Comparison of ENCODE assay signal across 14 cellular contexts in genomic region chr16:85638248-85638647, GRCh38.
"Had no signal": no experiment of that assay in that cellular context is flagged by ENCODE, and none has a peak within 500 bp of the region (broad histone marks: within the 10 kb centered on the region; RNA-seq: fewer than 3 reads in every experiment).

No MANE protein-coding gene starts in this region.

- H3K4me3 Mint-ChIP-seq: activated CD8-positive, alpha-beta T cell treated with anti-CD3 and anti-CD28 coated beads, Interleukin-2, amount 10 ng/mL, durations not matched to agents 7 days and 5 days; dendritic cell treated with granulocyte-macrophage colony-stimulating factor and Interleukin-4, amounts not matched to agents 40 ng/mL and 50 ng/mL, for 4 days; natural killer cell treated with Interleukin-12 subunit alpha and Interleukin-12 subunit beta and Interleukin-15 and Interleukin-18, amount 100 ng/mL, for 72 hours had no signal

- DNase-seq: activated CD4-positive, alpha-beta T cell treated with anti-CD3 and anti-CD28 coated beads for 48 hours; activated CD8-positive, alpha-beta memory T cell treated with anti-CD3 and anti-CD28 coated beads, Interleukin-2, amount 50 U/mL, for 48 hours; activated CD8-positive, alpha-beta T cell treated with anti-CD3 and anti-CD28 coated beads, Interleukin-2, amount 10 ng/mL, durations not matched to agents 7 days and 5 days; activated naive CD4-positive, alpha-beta T cell treated with Interleukin-2 at 50 U/mL for 16 hours; cerebellar nuclear complex; mesenchymal stem cell; SW 1271; T1000; trophoblast cell; WERI-Rb-1 had no signal

- H3K27me3 Mint-ChIP-seq: dendritic cell treated with granulocyte-macrophage colony-stimulating factor and Interleukin-4, amounts not matched to agents 40 ng/mL and 50 ng/mL, for 4 days; natural killer cell treated with Interleukin-12 subunit alpha and Interleukin-12 subunit beta and Interleukin-15 and Interleukin-18, amount 100 ng/mL, for 72 hours had no signal

- H3K9me3 Mint-ChIP-seq: dendritic cell treated with granulocyte-macrophage colony-stimulating factor and Interleukin-4, amounts not matched to agents 40 ng/mL and 50 ng/mL, for 4 days; natural killer cell treated with Interleukin-12 subunit alpha and Interleukin-12 subunit beta and Interleukin-15 and Interleukin-18, amount 100 ng/mL, for 72 hours had no signal

- H3K27ac Mint-ChIP-seq: activated CD8-positive, alpha-beta T cell treated with anti-CD3 and anti-CD28 coated beads, Interleukin-2, amount 10 ng/mL, durations not matched to agents 7 days and 5 days; natural killer cell treated with Interleukin-12 subunit alpha and Interleukin-12 subunit beta and Interleukin-15 and Interleukin-18, amount 100 ng/mL, for 72 hours had no signal

- ATAC-seq: activated CD8-positive, alpha-beta T cell treated with anti-CD3 and anti-CD28 coated beads, Interleukin-2, amount 10 ng/mL, durations not matched to agents 7 days and 5 days; esophagus mucosa; natural killer cell treated with Interleukin-12 subunit alpha and Interleukin-12 subunit beta and Interleukin-15 and Interleukin-18, amount 100 ng/mL, for 72 hours had no signal

- H3K36me3 Mint-ChIP-seq: natural killer cell treated with Interleukin-12 subunit alpha and Interleukin-12 subunit beta and Interleukin-15 and Interleukin-18, amount 100 ng/mL, for 72 hours had no signal

- H3K4me3 ChIP-seq: skin epidermis had no signal
